1 cellular context compared by ENCODE assay signal in the genomic region with DNA sequence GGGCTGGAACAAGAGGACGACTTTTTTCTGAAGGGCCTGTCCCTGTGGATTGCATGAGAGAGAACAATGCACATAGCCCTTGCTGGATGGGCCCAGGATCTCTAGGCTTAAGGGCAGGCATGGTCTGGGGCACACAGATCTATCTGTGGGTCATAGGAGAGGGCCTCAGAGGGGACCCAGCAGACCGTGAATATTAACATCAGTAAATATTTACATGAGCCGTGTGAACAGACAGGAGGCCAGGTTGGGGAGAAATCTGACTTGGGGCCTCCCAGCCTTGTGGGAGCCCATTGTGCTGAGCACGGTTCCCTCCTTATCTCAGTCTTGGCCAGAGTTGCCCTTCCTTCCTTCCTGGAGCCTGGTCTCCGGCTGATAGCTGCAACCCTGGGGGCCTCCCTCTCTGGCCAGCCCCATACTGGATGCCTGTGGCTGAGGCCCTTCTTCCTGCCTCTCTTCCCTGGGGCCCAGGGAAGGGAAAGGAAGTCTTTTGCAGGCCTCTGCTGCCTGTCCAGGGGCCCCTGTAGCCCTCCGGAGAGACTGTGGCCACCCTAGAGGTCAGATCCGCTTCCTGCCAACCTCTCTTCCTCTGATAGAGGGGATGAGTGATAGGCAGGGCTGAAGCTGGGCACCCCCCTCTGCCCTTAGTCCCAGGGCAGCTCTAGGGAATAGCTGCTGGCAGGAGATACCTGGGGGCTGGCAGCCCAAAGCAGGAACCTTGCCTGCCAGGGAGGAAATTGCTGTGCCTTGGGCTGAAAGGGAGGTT.
TF ChIP-seq lines count a peak whose summit lies in the region.

No MANE protein-coding gene starts in this region.

TF ChIP-seq in K562, 482 proteins besides CTCF, POLR2A, EP300 and RAD21 (continued from another document and continues in another):
- TF ChIP-seq CXXC5 (CRISPR knock-in tag; IDR thresholded peaks at IDR 0.05) (peak; percentile 60), SRSF9 (IDR thresholded peaks at IDR 0.05; ENCODE audit: borderline replicate concordance, low read depth, low read length) (no peak), TCF3 (CRISPR knock-in tag; IDR thresholded peaks at IDR 0.05) (peak; percentile 93), ZNF586 (CRISPR knock-in tag; conservative IDR thresholded peaks at IDR 0.05) (no peak), HMGN3 (IDR thresholded peaks at IDR 0.05; ENCODE audit: borderline replicate concordance, extremely low read depth, insufficient read length, low read depth, low read length) (peak; percentile 81), HDAC1 (IDR thresholded peaks at IDR 0.05) (no peak), ZNF785 (CRISPR knock-in tag; IDR thresholded peaks at IDR 0.05) (no peak), SIX5 (IDR thresholded peaks at IDR 0.05; ENCODE audit: borderline replicate concordance in 1 of 2, insufficient read depth in 1 of 2, low read depth in 1 of 2, low read length in 2 of 2) (no peak), MCM2 (IDR thresholded peaks at IDR 0.05; ENCODE audit: low read depth) (no peak), PTRF (tag; IDR thresholded peaks at IDR 0.05) (no peak), U2AF1 (optimal IDR thresholded peaks at IDR 0.05; ENCODE audit: low read depth, low read length) (no peak), CSDE1 (IDR thresholded peaks at IDR 0.05) (peak in 1 of 2 experiments; percentile 47; a peak in 1 of 4 replicates), GATAD2A (IDR thresholded peaks at IDR 0.05) (no peak), NFXL1 (CRISPR knock-in tag; IDR thresholded peaks at IDR 0.05) (no peak), ZNF184 (CRISPR knock-in tag; IDR thresholded peaks at IDR 0.05) (no peak), KLF13 (tag; IDR thresholded peaks at IDR 0.05; ENCODE audit: borderline replicate concordance, low read depth) (no peak), RBM25 (IDR thresholded peaks at IDR 0.05; ENCODE audit: low read depth, low read length, severe bottlenecking) (no peak), NCOA1 (IDR thresholded peaks at IDR 0.05; ENCODE audit: low read depth) (peak; percentile 50; the same call in 1 of the 2 replicates), DIDO1 (tag; IDR thresholded peaks at IDR 0.05; ENCODE audit: low read depth) (no peak), ZNF766 (CRISPR knock-in tag; conservative IDR thresholded peaks at IDR 0.05) (0 out of 2 replicates have a peak, but pooled peaks have one; percentile 62), ZFX (CRISPR knock-in tag; IDR thresholded peaks at IDR 0.05) (peak; percentile 40; the same call in 1 of the 2 replicates), RBM15 (IDR thresholded peaks at IDR 0.05; ENCODE audit: insufficient read depth, low read length) (no peak), POLR2B (IDR thresholded peaks at IDR 0.05; ENCODE audit: low read depth, partially characterized antibody) (no peak), NFIC (IDR thresholded peaks at IDR 0.05) (peak; percentile 63), TAL1 (IDR thresholded peaks at IDR 0.05) (peak; percentile 82), NFYB (IDR thresholded peaks at IDR 0.05; ENCODE audit: extremely low read depth, insufficient read length) (no peak), CBX1 (IDR thresholded peaks at IDR 0.05; ENCODE audit: low read depth) (no peak), FOXK1 (CRISPR knock-in tag; IDR thresholded peaks at IDR 0.05; ENCODE audit: borderline replicate concordance) (no peak), ZZZ3 (IDR thresholded peaks at IDR 0.05) (no peak), BDP1 (IDR thresholded peaks at IDR 0.05; ENCODE audit: insufficient read depth, insufficient read length) (no peak), ZBED1 (IDR thresholded peaks at IDR 0.05) (no peak), KDM2B (CRISPR knock-in tag; IDR thresholded peaks at IDR 0.05) (no peak), SRSF3 (IDR thresholded peaks at IDR 0.05; ENCODE audit: insufficient read depth, low read length) (no peak), PHB2 (IDR thresholded peaks at IDR 0.05; ENCODE audit: low read depth) (no peak), BRF1 (IDR thresholded peaks at IDR 0.05; ENCODE audit: borderline replicate concordance, extremely low read depth, insufficient read length) (no peak), ZNF696 (CRISPR knock-in tag; conservative IDR thresholded peaks at IDR 0.05) (no peak), SPI1 (IDR thresholded peaks at IDR 0.05; ENCODE audit: borderline replicate concordance, low read depth, low read length) (no peak), TOE1 (IDR thresholded peaks at IDR 0.05; ENCODE audit: borderline replicate concordance) (no peak), TOE1 (CRISPR knock-in tag; IDR thresholded peaks at IDR 0.05; ENCODE audit: borderline replicate concordance, low read depth) (no peak), ZBTB7A (IDR thresholded peaks at IDR 0.05; ENCODE audit: borderline replicate concordance, control insufficient read depth, low read depth, low read length) (peak; percentile 52; the same call in 1 of the 2 replicates), NEUROD1 (IDR thresholded peaks at IDR 0.05; ENCODE audit: borderline replicate concordance, low read depth, low read length, partially characterized antibody) (no peak), ZNF583 (CRISPR knock-in tag; IDR thresholded peaks at IDR 0.05) (peak; percentile 8; the same call in 1 of the 2 replicates), ZNF324 (CRISPR knock-in tag; IDR thresholded peaks at IDR 0.05) (no peak)
- TF ChIP-seq, protein P1, sequence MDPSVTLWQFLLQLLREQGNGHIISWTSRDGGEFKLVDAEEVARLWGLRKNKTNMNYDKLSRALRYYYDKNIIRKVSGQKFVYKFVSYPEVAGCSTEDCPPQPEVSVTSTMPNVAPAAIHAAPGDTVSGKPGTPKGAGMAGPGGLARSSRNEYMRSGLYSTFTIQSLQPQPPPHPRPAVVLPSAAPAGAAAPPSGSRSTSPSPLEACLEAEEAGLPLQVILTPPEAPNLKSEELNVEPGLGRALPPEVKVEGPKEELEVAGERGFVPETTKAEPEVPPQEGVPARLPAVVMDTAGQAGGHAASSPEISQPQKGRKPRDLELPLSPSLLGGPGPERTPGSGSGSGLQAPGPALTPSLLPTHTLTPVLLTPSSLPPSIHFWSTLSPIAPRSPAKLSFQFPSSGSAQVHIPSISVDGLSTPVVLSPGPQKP (CRISPR knock-in tag; IDR thresholded peaks at IDR 0.05): no peak
- TF ChIP-seq, protein P2, sequence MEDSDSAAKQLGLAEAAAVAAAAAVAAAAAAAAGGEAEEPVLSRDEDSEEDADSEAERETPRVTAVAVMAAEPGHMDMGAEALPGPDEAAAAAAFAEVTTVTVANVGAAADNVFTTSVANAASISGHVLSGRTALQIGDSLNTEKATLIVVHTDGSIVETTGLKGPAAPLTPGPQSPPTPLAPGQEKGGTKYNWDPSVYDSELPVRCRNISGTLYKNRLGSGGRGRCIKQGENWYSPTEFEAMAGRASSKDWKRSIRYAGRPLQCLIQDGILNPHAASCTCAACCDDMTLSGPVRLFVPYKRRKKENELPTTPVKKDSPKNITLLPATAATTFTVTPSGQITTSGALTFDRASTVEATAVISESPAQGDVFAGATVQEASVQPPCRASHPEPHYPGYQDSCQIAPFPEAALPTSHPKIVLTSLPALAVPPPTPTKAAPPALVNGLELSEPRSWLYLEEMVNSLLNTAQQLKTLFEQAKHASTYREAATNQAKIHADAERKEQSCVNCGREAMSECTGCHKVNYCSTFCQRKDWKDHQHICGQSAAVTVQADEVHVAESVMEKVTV (CRISPR knock-in tag; IDR thresholded peaks at IDR 0.05): 0 out of 2 replicates have a peak, but pooled peaks have one; percentile 6
- TF ChIP-seq, protein P3, sequence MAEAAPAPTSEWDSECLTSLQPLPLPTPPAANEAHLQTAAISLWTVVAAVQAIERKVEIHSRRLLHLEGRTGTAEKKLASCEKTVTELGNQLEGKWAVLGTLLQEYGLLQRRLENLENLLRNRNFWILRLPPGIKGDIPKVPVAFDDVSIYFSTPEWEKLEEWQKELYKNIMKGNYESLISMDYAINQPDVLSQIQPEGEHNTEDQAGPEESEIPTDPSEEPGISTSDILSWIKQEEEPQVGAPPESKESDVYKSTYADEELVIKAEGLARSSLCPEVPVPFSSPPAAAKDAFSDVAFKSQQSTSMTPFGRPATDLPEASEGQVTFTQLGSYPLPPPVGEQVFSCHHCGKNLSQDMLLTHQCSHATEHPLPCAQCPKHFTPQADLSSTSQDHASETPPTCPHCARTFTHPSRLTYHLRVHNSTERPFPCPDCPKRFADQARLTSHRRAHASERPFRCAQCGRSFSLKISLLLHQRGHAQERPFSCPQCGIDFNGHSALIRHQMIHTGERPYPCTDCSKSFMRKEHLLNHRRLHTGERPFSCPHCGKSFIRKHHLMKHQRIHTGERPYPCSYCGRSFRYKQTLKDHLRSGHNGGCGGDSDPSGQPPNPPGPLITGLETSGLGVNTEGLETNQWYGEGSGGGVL (CRISPR knock-in tag; IDR thresholded peaks at IDR 0.05): no peak
- TF ChIP-seq, protein P4, sequence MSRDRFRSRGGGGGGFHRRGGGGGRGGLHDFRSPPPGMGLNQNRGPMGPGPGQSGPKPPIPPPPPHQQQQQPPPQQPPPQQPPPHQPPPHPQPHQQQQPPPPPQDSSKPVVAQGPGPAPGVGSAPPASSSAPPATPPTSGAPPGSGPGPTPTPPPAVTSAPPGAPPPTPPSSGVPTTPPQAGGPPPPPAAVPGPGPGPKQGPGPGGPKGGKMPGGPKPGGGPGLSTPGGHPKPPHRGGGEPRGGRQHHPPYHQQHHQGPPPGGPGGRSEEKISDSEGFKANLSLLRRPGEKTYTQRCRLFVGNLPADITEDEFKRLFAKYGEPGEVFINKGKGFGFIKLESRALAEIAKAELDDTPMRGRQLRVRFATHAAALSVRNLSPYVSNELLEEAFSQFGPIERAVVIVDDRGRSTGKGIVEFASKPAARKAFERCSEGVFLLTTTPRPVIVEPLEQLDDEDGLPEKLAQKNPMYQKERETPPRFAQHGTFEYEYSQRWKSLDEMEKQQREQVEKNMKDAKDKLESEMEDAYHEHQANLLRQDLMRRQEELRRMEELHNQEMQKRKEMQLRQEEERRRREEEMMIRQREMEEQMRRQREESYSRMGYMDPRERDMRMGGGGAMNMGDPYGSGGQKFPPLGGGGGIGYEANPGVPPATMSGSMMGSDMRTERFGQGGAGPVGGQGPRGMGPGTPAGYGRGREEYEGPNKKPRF (IDR thresholded peaks at IDR 0.05; ENCODE audit: low read depth, low read length): no peak
- TF ChIP-seq, protein P5, sequence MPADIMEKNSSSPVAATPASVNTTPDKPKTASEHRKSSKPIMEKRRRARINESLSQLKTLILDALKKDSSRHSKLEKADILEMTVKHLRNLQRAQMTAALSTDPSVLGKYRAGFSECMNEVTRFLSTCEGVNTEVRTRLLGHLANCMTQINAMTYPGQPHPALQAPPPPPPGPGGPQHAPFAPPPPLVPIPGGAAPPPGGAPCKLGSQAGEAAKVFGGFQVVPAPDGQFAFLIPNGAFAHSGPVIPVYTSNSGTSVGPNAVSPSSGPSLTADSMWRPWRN (IDR thresholded peaks at IDR 0.05; ENCODE audit: low read depth): no peak
- TF ChIP-seq, protein P6, sequence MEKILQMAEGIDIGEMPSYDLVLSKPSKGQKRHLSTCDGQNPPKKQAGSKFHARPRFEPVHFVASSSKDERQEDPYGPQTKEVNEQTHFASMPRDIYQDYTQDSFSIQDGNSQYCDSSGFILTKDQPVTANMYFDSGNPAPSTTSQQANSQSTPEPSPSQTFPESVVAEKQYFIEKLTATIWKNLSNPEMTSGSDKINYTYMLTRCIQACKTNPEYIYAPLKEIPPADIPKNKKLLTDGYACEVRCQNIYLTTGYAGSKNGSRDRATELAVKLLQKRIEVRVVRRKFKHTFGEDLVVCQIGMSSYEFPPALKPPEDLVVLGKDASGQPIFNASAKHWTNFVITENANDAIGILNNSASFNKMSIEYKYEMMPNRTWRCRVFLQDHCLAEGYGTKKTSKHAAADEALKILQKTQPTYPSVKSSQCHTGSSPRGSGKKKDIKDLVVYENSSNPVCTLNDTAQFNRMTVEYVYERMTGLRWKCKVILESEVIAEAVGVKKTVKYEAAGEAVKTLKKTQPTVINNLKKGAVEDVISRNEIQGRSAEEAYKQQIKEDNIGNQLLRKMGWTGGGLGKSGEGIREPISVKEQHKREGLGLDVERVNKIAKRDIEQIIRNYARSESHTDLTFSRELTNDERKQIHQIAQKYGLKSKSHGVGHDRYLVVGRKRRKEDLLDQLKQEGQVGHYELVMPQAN (IDR thresholded peaks at IDR 0.05; ENCODE audit: borderline replicate concordance): no peak
- TF ChIP-seq, protein P7, sequence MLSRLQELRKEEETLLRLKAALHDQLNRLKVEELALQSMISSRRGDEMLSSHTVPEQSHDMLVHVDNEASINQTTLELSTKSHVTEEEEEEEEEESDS (CRISPR knock-in tag; IDR thresholded peaks at IDR 0.05): no peak
- TF ChIP-seq, protein P8, sequence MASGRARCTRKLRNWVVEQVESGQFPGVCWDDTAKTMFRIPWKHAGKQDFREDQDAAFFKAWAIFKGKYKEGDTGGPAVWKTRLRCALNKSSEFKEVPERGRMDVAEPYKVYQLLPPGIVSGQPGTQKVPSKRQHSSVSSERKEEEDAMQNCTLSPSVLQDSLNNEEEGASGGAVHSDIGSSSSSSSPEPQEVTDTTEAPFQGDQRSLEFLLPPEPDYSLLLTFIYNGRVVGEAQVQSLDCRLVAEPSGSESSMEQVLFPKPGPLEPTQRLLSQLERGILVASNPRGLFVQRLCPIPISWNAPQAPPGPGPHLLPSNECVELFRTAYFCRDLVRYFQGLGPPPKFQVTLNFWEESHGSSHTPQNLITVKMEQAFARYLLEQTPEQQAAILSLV (tag; IDR thresholded peaks at IDR 0.05): no peak
- TF ChIP-seq, protein P9, sequence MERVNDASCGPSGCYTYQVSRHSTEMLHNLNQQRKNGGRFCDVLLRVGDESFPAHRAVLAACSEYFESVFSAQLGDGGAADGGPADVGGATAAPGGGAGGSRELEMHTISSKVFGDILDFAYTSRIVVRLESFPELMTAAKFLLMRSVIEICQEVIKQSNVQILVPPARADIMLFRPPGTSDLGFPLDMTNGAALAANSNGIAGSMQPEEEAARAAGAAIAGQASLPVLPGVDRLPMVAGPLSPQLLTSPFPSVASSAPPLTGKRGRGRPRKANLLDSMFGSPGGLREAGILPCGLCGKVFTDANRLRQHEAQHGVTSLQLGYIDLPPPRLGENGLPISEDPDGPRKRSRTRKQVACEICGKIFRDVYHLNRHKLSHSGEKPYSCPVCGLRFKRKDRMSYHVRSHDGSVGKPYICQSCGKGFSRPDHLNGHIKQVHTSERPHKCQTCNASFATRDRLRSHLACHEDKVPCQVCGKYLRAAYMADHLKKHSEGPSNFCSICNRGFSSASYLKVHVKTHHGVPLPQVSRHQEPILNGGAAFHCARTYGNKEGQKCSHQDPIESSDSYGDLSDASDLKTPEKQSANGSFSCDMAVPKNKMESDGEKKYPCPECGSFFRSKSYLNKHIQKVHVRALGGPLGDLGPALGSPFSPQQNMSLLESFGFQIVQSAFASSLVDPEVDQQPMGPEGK (CRISPR knock-in tag; IDR thresholded peaks at IDR 0.05; ENCODE audit: borderline replicate concordance): no peak
- TF ChIP-seq, protein P10, sequence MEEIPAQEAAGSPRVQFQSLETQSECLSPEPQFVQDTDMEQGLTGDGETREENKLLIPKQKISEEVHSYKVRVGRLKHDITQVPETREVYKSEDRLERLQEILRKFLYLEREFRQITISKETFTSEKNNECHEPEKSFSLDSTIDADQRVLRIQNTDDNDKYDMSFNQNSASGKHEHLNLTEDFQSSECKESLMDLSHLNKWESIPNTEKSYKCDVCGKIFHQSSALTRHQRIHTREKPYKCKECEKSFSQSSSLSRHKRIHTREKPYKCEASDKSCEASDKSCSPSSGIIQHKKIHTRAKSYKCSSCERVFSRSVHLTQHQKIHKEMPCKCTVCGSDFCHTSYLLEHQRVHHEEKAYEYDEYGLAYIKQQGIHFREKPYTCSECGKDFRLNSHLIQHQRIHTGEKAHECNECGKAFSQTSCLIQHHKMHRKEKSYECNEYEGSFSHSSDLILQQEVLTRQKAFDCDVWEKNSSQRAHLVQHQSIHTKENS (CRISPR knock-in tag; IDR thresholded peaks at IDR 0.05): no peak
